In genomic region chr16:13168091-13168572, GRCh38 we compare ENCODE assay signal across 2 cellular contexts.
TF ChIP-seq lines count a peak whose summit lies in the region.

No MANE protein-coding gene starts in this region.

TF ChIP-seq in SK-N-SH, 30 proteins besides CTCF, POLR2A, EP300 and RAD21 (continued from another document):
- no peak for TF ChIP-seq REST (IDR thresholded peaks at IDR 0.05; ENCODE audit: low read depth, low read length)
- TF ChIP-seq EZH2phosphoT487 (IDR thresholded peaks at IDR 0.05; ENCODE audit: borderline replicate concordance, low read depth) = no peak

TF ChIP-seq in SK-N-SH treated with all-trans-retinoic acid at 6 μM for 48 hours, 23 proteins besides CTCF, POLR2A, EP300 and RAD21 (continued from another document):
- TF ChIP-seq, protein P1, sequence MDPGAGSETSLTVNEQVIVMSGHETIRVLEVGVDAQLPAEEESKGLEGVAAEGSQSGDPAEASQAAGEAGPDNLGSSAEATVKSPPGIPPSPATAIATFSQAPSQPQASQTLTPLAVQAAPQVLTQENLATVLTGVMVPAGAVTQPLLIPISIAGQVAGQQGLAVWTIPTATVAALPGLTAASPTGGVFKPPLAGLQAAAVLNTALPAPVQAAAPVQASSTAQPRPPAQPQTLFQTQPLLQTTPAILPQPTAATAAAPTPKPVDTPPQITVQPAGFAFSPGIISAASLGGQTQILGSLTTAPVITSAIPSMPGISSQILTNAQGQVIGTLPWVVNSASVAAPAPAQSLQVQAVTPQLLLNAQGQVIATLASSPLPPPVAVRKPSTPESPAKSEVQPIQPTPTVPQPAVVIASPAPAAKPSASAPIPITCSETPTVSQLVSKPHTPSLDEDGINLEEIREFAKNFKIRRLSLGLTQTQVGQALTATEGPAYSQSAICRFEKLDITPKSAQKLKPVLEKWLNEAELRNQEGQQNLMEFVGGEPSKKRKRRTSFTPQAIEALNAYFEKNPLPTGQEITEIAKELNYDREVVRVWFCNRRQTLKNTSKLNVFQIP (CRISPR knock-in tag; IDR thresholded peaks at IDR 0.05; ENCODE audit: borderline replicate concordance, low read depth) = no peak
